Comparison of ENCODE assay signal across 9 cellular contexts in the genomic region with DNA sequence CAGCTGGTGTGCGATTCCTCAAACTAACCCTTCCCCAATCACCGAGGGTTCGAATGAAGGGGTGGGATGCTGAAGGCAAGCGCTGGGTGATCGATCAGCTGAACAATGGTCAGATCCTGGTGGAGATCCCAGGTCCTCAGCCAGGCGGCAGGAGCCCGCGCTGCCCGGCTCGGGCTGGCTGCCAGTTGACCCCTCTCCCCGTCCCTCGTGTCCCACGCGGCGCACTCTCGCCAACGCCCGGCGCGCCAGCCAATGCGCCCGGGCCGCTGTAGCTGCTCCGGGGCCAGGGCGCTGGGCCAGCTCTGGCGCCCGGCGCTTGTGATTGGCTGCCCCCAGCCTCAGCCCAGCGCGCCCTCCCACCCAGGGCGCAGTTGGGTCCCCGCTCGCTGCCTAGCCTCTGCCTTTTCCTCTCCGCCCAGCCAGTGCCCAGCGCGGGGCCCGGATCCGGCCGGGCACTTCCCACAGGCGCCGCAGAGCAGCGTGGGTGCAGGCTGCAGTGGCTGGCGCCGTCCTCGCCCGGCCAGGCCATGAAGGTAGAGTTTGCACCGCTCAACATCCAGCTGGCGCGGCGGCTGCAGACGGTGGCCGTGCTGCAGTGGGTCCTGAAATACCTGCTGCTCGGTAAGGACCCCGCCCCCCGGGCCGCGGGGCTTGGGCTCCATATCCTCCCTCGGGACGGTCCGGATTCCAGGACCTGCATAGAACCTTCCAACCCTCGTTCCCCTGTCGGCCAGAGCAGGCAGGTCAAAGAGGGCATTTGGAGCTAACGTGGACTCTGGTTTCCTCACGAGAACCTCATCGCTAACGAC. TPM values are rescaled to one million over a fixed set of nuclear protein-coding genes. Genes with fewer than 3 reads are reported as not detected.
DNase-seq lines count a peak whose midpoint lies in the region; ATAC-seq, FAIRE-seq and TF ChIP-seq lines count a peak whose summit lies in the region.
"Had no signal": no experiment of that assay in that cellular context is flagged by ENCODE, and none has a peak within 500 bp of the region (broad histone marks: within the 10 kb centered on the region; RNA-seq: fewer than 3 reads in every experiment).

A gene with protein sequence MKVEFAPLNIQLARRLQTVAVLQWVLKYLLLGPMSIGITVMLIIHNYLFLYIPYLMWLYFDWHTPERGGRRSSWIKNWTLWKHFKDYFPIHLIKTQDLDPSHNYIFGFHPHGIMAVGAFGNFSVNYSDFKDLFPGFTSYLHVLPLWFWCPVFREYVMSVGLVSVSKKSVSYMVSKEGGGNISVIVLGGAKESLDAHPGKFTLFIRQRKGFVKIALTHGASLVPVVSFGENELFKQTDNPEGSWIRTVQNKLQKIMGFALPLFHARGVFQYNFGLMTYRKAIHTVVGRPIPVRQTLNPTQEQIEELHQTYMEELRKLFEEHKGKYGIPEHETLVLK (plus strand): TSS at position 400 of the 809 bp plus-strand sequence. CDS start 128 bp downstream, at position 528.

- intact Hi-C loops in esophagus muscularis mucosa (cut with DNase I): no loop called here

- peak in 1 of 2 donors; percentile 25 for DNase-seq in activated T-cell treated with anti-CD3 and anti-CD28 coated beads, Interleukin-2, amount 50 U/mL, for 72 hours
- DNase-seq in activated T-cell treated with anti-CD3 and anti-CD28 coated beads, Interleukin-2, amount 50 U/mL, for 1 hour: no peak
- DNase-seq in NT2/D1 (ENCODE audit: low read depth, low spot score): peak; percentile 36
- no peak for DNase-seq in esophagus muscularis mucosa (ENCODE audit: extremely low spot score)
- peak; percentile 42 for DNase-seq in ureter (ENCODE audit: low spot score)
- no peak for DNase-seq in NCI-H2107 treated with DMSO at 0.1 percent for 48 hours (lab: John Stamatoyannopoulos, UW; ENCODE audit: unreplicated experiment)
- DNase-seq in H54 (ENCODE audit: insufficient read length, low spot score): no peak

- peaks cover 73% of the 10 kb centered on the region for H3K27me3 Mint-ChIP-seq in activated T-cell treated with anti-CD3 and anti-CD28 coated beads, Interleukin-2, amount 50 U/mL, for 72 hours (ENCODE audit: low read depth)

- no peak for FAIRE-seq in H54 (lab: Jason Lieb, UNC)

- H3K9me3 ChIP-seq in NT2/D1 (ENCODE audit: insufficient read depth, low read length): no peaks in the 10 kb centered on the region
- no peaks in the 10 kb centered on the region for H3K9me3 ChIP-seq in esophagus muscularis mucosa
- H3K9me3 ChIP-seq in mucosa of stomach (ENCODE audit: control insufficient read depth, low read length): no peaks in the 10 kb centered on the region

- TF ChIP-seq EP300 in esophagus muscularis mucosa (IDR thresholded peaks at IDR 0.05): no peak

- peak; percentile 77 to 80 for ATAC-seq in activated T-cell treated with anti-CD3 and anti-CD28 coated beads, Interleukin-2, amount 50 U/mL, for 72 hours (replicated peaks in 1 of 2)

- peak within 1 kb of the TSS; percentile 54 for H3K4me3 ChIP-seq in NT2/D1 (ENCODE audit: insufficient read length, low read depth)
- H3K4me3 ChIP-seq in esophagus muscularis mucosa: peak within 1 kb of the TSS; percentile 48 to 54 (median 54)
- H3K4me3 ChIP-seq in mucosa of stomach (ENCODE audit: low read length): no peak within 1 kb of the TSS

- TF ChIP-seq POLR2A in esophagus muscularis mucosa (IDR thresholded peaks at IDR 0.05; ENCODE audit: low read depth) (no peak), H54 (IDR thresholded peaks at IDR 0.05; ENCODE audit: low read depth, low read length) (no peak)

- H3K36me3 ChIP-seq in NT2/D1 (ENCODE audit: insufficient read depth, insufficient read length, low read length): no peaks in the 10 kb centered on the region
- no peaks in the 10 kb centered on the region for H3K36me3 ChIP-seq in esophagus muscularis mucosa
- H3K36me3 ChIP-seq in mucosa of stomach (ENCODE audit: control insufficient read depth, insufficient read depth, low read length): no peaks in the 10 kb centered on the region

- H3K27ac ChIP-seq in esophagus muscularis mucosa (replicated peaks in 1 of 4): no peak within 1 kb of the TSS

- no peaks in the 10 kb centered on the region for H3K4me1 ChIP-seq in NT2/D1 (ENCODE audit: insufficient read depth, insufficient read length)
- peaks cover 5 to 15% (median 13%) of the 10 kb centered on the region in 4 donors for H3K4me1 ChIP-seq in esophagus muscularis mucosa
- peaks cover 6% of the 10 kb centered on the region for H3K4me1 ChIP-seq in mucosa of stomach (ENCODE audit: control insufficient read depth, insufficient read depth, low read length)

- H3K9ac ChIP-seq in NT2/D1 (ENCODE audit: insufficient read length, low read depth) (peak within 1 kb of the TSS; percentile 74), mucosa of stomach (ENCODE audit: low read length) (peak within 1 kb of the TSS; percentile 33)

- peak within 1 kb of the TSS; percentile 77 to 82 for H3K4me3 Mint-ChIP-seq in activated T-cell treated with anti-CD3 and anti-CD28 coated beads, Interleukin-2, amount 50 U/mL, for 72 hours

- H3K36me3 Mint-ChIP-seq in activated T-cell treated with anti-CD3 and anti-CD28 coated beads, Interleukin-2, amount 50 U/mL, for 72 hours (ENCODE audit: insufficient read depth in 2 of 2): no peaks in the 10 kb centered on the region

- WGBS in esophagus muscularis mucosa: 6% methylated on average over 28 of the region's 66 CpGs

- H3K27me3 ChIP-seq in NT2/D1 (ENCODE audit: insufficient read depth, insufficient read length): peaks cover 31% of the 10 kb centered on the region
- peaks cover 0 to 18% (median 0%) of the 10 kb centered on the region in 4 donors for H3K27me3 ChIP-seq in esophagus muscularis mucosa
- H3K27me3 ChIP-seq in mucosa of stomach (ENCODE audit: control insufficient read depth, insufficient read depth, low read length): peaks cover 6% of the 10 kb centered on the region

- H3K27ac Mint-ChIP-seq in activated T-cell treated with anti-CD3 and anti-CD28 coated beads, Interleukin-2, amount 50 U/mL, for 72 hours: no peak within 1 kb of the TSS

- H3K9me3 Mint-ChIP-seq in activated T-cell treated with anti-CD3 and anti-CD28 coated beads, Interleukin-2, amount 50 U/mL, for 72 hours: no peaks in the 10 kb centered on the region

- H3K4me1 Mint-ChIP-seq in activated T-cell treated with anti-CD3 and anti-CD28 coated beads, Interleukin-2, amount 50 U/mL, for 72 hours (ENCODE audit: low read depth): peaks cover 8% of the 10 kb centered on the region

- TF ChIP-seq CTCF in esophagus muscularis mucosa (IDR thresholded peaks at IDR 0.05): no peak

RNA-seq across cellular contexts. Expression of the gene that starts here (rescaled TPM):
- total RNA-seq in activated T-cell treated with anti-CD3 and anti-CD28 coated beads, Interleukin-2, amount 50 U/mL, for 72 hours: not detected
- total RNA-seq in esophagus muscularis mucosa (not detected), ureter (not detected)
- total RNA-seq: activated CD8-positive, alpha-beta memory T cell treated with anti-CD3 and anti-CD28 coated beads for 36 hours had no signal

Comparison
In these comparisons a context has a peak if more than half of its experiments do, and no peak if none do; other contexts are left out.
1. Peak in ATAC-seq in activated T-cell treated with anti-CD3 and anti-CD28 coated beads, Interleukin-2, amount 50 U/mL, for 72 hours; RNA of the gene not detected or under 1 TPM.
2. Peak in DNase-seq in ureter; RNA of the gene not detected or under 1 TPM.